Comparison of ENCODE assay signal across 33 cellular contexts in the genomic region with DNA sequence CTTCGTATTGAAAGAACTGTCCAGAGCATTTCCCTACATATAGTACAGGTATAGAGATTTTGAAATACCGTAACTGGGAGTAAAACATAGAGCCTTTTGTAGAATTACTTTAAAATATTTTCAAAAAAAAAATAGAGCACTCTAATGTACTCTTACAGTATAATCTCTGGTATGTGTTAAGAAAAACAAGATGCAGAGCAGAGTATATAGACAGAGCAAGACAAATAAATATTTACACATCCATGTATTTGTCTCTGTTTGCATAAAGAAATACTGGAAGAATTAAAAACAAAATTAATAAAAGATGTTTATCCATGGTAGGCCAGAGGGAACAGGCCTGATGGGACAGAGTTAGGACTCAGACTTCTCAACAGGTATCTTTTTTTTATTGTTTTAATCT.
"Had no signal": no experiment of that assay in that cellular context is flagged by ENCODE, and none has a peak within 500 bp of the region (broad histone marks: within the 10 kb centered on the region; RNA-seq: fewer than 3 reads in every experiment).

No MANE protein-coding gene starts in this region.

- H3K27me3 ChIP-seq: adrenal gland, body of pancreas, cardiac muscle cell, dorsolateral prefrontal cortex, gastrocnemius medialis, suprapubic skin, tibial artery had no signal

- H3K4me1 Mint-ChIP-seq: neural crest cell had no signal

- H3K27me3 Mint-ChIP-seq: activated B cell treated with CpG ODN at 0.5 μM for 24 hours; activated CD8-positive, alpha-beta memory T cell treated with anti-CD3 and anti-CD28 coated beads, Interleukin-2, amount 10 ng/mL, durations not matched to agents 7 days and 5 days; activated naive CD8-positive, alpha-beta T cell treated with anti-CD3 and anti-CD28 coated beads for 36 hours; naive B cell had no signal

- H3K4me3 Mint-ChIP-seq: activated B cell treated with CpG ODN at 0.5 μM for 24 hours; activated CD8-positive, alpha-beta memory T cell treated with anti-CD3 and anti-CD28 coated beads, Interleukin-2, amount 10 ng/mL, durations not matched to agents 7 days and 5 days; activated CD8-positive, alpha-beta T cell treated with anti-CD3 and anti-CD28 coated beads, Interleukin-2, amount 10 ng/mL, durations not matched to agents 7 days and 5 days; activated naive CD4-positive, alpha-beta T cell treated with anti-CD3 and anti-CD28 coated beads for 36 hours; activated naive CD8-positive, alpha-beta T cell treated with anti-CD3 and anti-CD28 coated beads for 36 hours; activated T-cell treated with anti-CD3 and anti-CD28 coated beads, Interleukin-2, amount 50 U/mL, for 72 hours; mesothelial cell of epicardium; neural crest cell had no signal

- H3K9ac ChIP-seq: parathyroid adenoma had no signal

- H3K4me2 ChIP-seq: smooth muscle cell had no signal

- H3K9me3 ChIP-seq: adrenal gland, body of pancreas, gastrocnemius medialis, psoas muscle, suprapubic skin, tibial artery had no signal

- DNase-seq: activated B cell treated with CpG ODN at 0.5 μM for 24 hours; activated CD4-positive, alpha-beta T cell treated with anti-CD3 and anti-CD28 coated beads, Interleukin-2, amount 50 U/mL, for 1 hour; activated CD8-positive, alpha-beta memory T cell treated with anti-CD3 and anti-CD28 coated beads, Interleukin-2, amount 10 ng/mL, durations not matched to agents 7 days and 5 days; activated CD8-positive, alpha-beta T cell treated with anti-CD3 and anti-CD28 coated beads, Interleukin-2, amount 10 ng/mL, durations not matched to agents 7 days and 5 days; activated effector memory CD4-positive, alpha-beta T cell treated with Interleukin-2 at 50 U/mL for 16 hours; activated naive CD4-positive, alpha-beta T cell treated with anti-CD3 and anti-CD28 coated beads for 36 hours; activated naive CD8-positive, alpha-beta T cell treated with anti-CD3 and anti-CD28 coated beads for 36 hours; activated T-cell treated with anti-CD3 and anti-CD28 coated beads for 4 hours; activated T-cell treated with anti-CD3 and anti-CD28 coated beads, Interleukin-2, amount 50 U/mL, for 72 hours; adrenal gland; aorta; body of pancreas; dorsolateral prefrontal cortex; effector memory CD4-positive, alpha-beta T cell; erythroblast; gastrocnemius medialis; glutamatergic neuron; left colon; mammary epithelial cell; naive B cell; nucleus accumbens; psoas muscle; stimulated activated CD4-positive, alpha-beta T cell treated with anti-CD3 and anti-CD28 coated beads, Interleukin-1b, Interleukin-23, amount 100 ng/mL, for 48 hours; stimulated activated naive CD4-positive, alpha-beta T cell; T-helper 2 cell; tibial artery had no signal

- H3K27ac Mint-ChIP-seq: mesothelial cell of epicardium had no signal

- H3K36me3 ChIP-seq: adrenal gland, cardiac muscle cell, gastrocnemius medialis, suprapubic skin had no signal

- H3K9me3 Mint-ChIP-seq: activated B cell treated with CpG ODN at 0.5 μM for 24 hours; activated naive CD4-positive, alpha-beta T cell treated with anti-CD3 and anti-CD28 coated beads for 36 hours; activated naive CD8-positive, alpha-beta T cell treated with anti-CD3 and anti-CD28 coated beads for 36 hours; activated T-cell treated with anti-CD3 and anti-CD28 coated beads, Interleukin-2, amount 50 U/mL, for 72 hours; mesothelial cell of epicardium; naive B cell; neural crest cell had no signal

- ATAC-seq: activated CD8-positive, alpha-beta memory T cell treated with anti-CD3 and anti-CD28 coated beads, Interleukin-2, amount 10 ng/mL, durations not matched to agents 7 days and 5 days; activated CD8-positive, alpha-beta T cell treated with anti-CD3 and anti-CD28 coated beads, Interleukin-2, amount 10 ng/mL, durations not matched to agents 7 days and 5 days; activated T-cell treated with anti-CD3 and anti-CD28 coated beads, Interleukin-2, amount 50 U/mL, for 72 hours; body of pancreas; gastrocnemius medialis; left colon; psoas muscle had no signal

- H2AFZ ChIP-seq: parathyroid adenoma had no signal

- H3K4me3 ChIP-seq: adrenal gland, body of pancreas, cardiac muscle cell, coronary artery, dorsolateral prefrontal cortex, gastrocnemius medialis, psoas muscle, smooth muscle cell, suprapubic skin, tibial artery had no signal

- H3K27ac ChIP-seq: adrenal gland, body of pancreas, cardiac muscle cell, coronary artery, gastrocnemius medialis, parathyroid adenoma, psoas muscle, suprapubic skin, tibial artery had no signal
